1 cellular context compared by ENCODE assay signal in genomic region chr10:68231106-68231901, GRCh38.
TF ChIP-seq lines count a peak whose summit lies in the region.

No MANE protein-coding gene starts in this region.

TF ChIP-seq in HepG2, 621 proteins besides CTCF, POLR2A, EP300 and RAD21 (continued from another document):
- TF ChIP-seq, protein P1, sequence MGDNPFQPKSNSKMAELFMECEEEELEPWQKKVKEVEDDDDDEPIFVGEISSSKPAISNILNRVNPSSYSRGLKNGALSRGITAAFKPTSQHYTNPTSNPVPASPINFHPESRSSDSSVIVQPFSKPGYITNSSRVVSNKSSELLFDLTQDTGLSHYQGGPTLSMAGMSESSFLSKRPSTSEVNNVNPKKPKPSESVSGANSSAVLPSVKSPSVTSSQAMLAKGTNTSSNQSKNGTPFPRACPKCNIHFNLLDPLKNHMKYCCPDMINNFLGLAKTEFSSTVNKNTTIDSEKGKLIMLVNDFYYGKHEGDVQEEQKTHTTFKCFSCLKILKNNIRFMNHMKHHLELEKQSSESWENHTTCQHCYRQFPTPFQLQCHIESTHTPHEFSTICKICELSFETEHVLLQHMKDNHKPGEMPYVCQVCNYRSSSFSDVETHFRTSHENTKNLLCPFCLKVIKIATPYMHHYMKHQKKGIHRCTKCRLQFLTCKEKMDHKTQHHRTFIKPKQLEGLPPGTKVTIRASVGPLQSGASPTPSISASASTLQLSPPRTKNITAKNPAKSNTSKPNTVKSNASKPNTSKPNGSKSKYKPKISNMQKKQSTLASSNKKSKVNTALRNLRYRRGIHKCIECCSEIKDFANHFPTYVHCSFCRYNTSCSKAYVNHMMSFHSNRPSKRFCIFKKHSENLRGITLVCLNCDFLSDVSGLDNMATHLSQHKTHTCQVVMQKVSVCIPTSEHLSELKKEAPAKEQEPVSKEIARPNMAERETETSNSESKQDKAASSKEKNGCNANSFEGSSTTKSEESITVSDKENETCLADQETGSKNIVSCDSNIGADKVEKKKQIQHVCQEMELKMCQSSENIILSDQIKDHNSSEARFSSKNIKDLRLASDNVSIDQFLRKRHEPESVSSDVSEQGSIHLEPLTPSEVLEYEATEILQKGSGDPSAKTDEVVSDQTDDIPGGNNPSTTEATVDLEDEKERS (CRISPR knock-in tag; IDR thresholded peaks at IDR 0.05): peak; percentile 46; the same call in 1 of the 2 replicates
- TF ChIP-seq ZNF329 (CRISPR knock-in tag; IDR thresholded peaks at IDR 0.05; ENCODE audit: low read depth): peak; percentile 55; the same call in 1 of the 2 replicates
- TF ChIP-seq ZNF563 (CRISPR knock-in tag; IDR thresholded peaks at IDR 0.05): peak; percentile 96
- 0 out of 2 replicates have a peak, but pooled peaks have one; percentile 31 for TF ChIP-seq ZNF83 (CRISPR knock-in tag; IDR thresholded peaks at IDR 0.05; ENCODE audit: borderline replicate concordance)
- TF ChIP-seq POLR2G (IDR thresholded peaks at IDR 0.05; ENCODE audit: low read depth, low read length): 0 out of 2 replicates have a peak, but pooled peaks have one; percentile 30
- peak; percentile 84 for TF ChIP-seq KDM5B (CRISPR knock-in tag; IDR thresholded peaks at IDR 0.05; ENCODE audit: borderline replicate concordance)
- TF ChIP-seq TBX2 (CRISPR knock-in tag; IDR thresholded peaks at IDR 0.05; ENCODE audit: borderline replicate concordance): 0 out of 2 replicates have a peak, but pooled peaks have one; percentile 54
- TF ChIP-seq FOXC1 (CRISPR knock-in tag; IDR thresholded peaks at IDR 0.05; ENCODE audit: borderline replicate concordance): peak; percentile 47; the same call in 1 of the 2 replicates
- no peak for TF ChIP-seq TBX3 (IDR thresholded peaks at IDR 0.05; ENCODE audit: borderline replicate concordance)
- peak; percentile 91; the same call in 1 of the 2 replicates for TF ChIP-seq ZNF30 (CRISPR knock-in tag; IDR thresholded peaks at IDR 0.05)
- peak; percentile 82; the same call in 1 of the 2 replicates for TF ChIP-seq ZNF564 (CRISPR knock-in tag; IDR thresholded peaks at IDR 0.05)
- peak; percentile 62 for TF ChIP-seq ZFP91 (CRISPR knock-in tag; IDR thresholded peaks at IDR 0.05; ENCODE audit: borderline replicate concordance)
- peak; percentile 75; the same call in 1 of the 2 replicates for TF ChIP-seq ATF7-NPFF (CRISPR knock-in tag; IDR thresholded peaks at IDR 0.05; ENCODE audit: low read depth)
- peak; percentile 40; the same call in 1 of the 2 replicates for TF ChIP-seq GABPB1 (CRISPR knock-in tag; IDR thresholded peaks at IDR 0.05)
- TF ChIP-seq, protein P2, sequence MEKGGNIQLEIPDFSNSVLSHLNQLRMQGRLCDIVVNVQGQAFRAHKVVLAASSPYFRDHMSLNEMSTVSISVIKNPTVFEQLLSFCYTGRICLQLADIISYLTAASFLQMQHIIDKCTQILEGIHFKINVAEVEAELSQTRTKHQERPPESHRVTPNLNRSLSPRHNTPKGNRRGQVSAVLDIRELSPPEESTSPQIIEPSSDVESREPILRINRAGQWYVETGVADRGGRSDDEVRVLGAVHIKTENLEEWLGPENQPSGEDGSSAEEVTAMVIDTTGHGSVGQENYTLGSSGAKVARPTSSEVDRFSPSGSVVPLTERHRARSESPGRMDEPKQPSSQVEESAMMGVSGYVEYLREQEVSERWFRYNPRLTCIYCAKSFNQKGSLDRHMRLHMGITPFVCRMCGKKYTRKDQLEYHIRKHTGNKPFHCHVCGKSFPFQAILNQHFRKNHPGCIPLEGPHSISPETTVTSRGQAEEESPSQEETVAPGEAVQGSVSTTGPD (CRISPR knock-in tag; IDR thresholded peaks at IDR 0.05): no peak
- no peak for TF ChIP-seq ZNF609 (CRISPR knock-in tag; IDR thresholded peaks at IDR 0.05; ENCODE audit: borderline replicate concordance)
- no peak for TF ChIP-seq ARNTL (CRISPR knock-in tag; IDR thresholded peaks at IDR 0.05)
- TF ChIP-seq FOSL1 (CRISPR knock-in tag; IDR thresholded peaks at IDR 0.05; ENCODE audit: borderline replicate concordance): peak; percentile 45; the same call in 1 of the 2 replicates
- TF ChIP-seq ZNF704 (CRISPR knock-in tag; IDR thresholded peaks at IDR 0.05; ENCODE audit: borderline replicate concordance): peak; percentile 62; the same call in 1 of the 2 replicates
- peak; percentile 39; the same call in 1 of the 2 replicates for TF ChIP-seq ZNF703 (CRISPR knock-in tag; IDR thresholded peaks at IDR 0.05; ENCODE audit: borderline replicate concordance)
